1 cellular context compared by ENCODE assay signal in genomic region chr12:28108599-28108998, GRCh38.
TF ChIP-seq lines count a peak whose summit lies in the region.

No MANE protein-coding gene starts in this region.

TF ChIP-seq in K562, 482 proteins besides CTCF, POLR2A, EP300 and RAD21 (continued from another document):
- TF ChIP-seq ZNF318 (IDR thresholded peaks at IDR 0.05; ENCODE audit: borderline replicate concordance in 1 of 2, low read depth in 1 of 2), result no peak
- TF ChIP-seq FOXA3 (CRISPR knock-in tag; conservative IDR thresholded peaks at IDR 0.05 in 1 of 2, IDR thresholded peaks at IDR 0.05 in 1 of 2), result peak in 1 of 2 experiments; percentile 61; a peak in 1 of 4 replicates
- 0 out of 2 replicates have a peak, but pooled peaks have one; percentile 17 for TF ChIP-seq SMARCA4 (IDR thresholded peaks at IDR 0.05)
- no peak for TF ChIP-seq TAF1 (IDR thresholded peaks at IDR 0.05; ENCODE audit: control insufficient read depth, extremely low read depth, insufficient read depth, low read length, severe bottlenecking)
- peak; percentile 74 for TF ChIP-seq TEAD4 (IDR thresholded peaks at IDR 0.05; ENCODE audit: low read length)
- no peak for TF ChIP-seq TEAD4 (CRISPR knock-in tag; IDR thresholded peaks at IDR 0.05; ENCODE audit: borderline replicate concordance)
- peak; percentile 25; the same call in 1 of the 2 replicates for TF ChIP-seq SOX6 (IDR thresholded peaks at IDR 0.05)
- peak; percentile 26; the same call in 1 of the 2 replicates for TF ChIP-seq ARID1B (IDR thresholded peaks at IDR 0.05)
- peak; percentile 36 for TF ChIP-seq MEIS2 (IDR thresholded peaks at IDR 0.05; ENCODE audit: partially characterized antibody)
- TF ChIP-seq BHLHE40 (IDR thresholded peaks at IDR 0.05; ENCODE audit: low read length), result peak; percentile 42; the same call in 1 of the 2 replicates
- TF ChIP-seq CCAR2 (IDR thresholded peaks at IDR 0.05; ENCODE audit: low read depth, low read length), result no peak
- no peak for TF ChIP-seq CREM (IDR thresholded peaks at IDR 0.05; ENCODE audit: low read depth)
- TF ChIP-seq BRF1 (IDR thresholded peaks at IDR 0.05; ENCODE audit: borderline replicate concordance, extremely low read depth, insufficient read length), result no peak
- no peak for TF ChIP-seq THRAP3 (IDR thresholded peaks at IDR 0.05; ENCODE audit: borderline replicate concordance)
- TF ChIP-seq RCOR1 (IDR thresholded peaks at IDR 0.05; ENCODE audit: borderline replicate concordance in 1 of 2, low read depth in 2 of 2, low read length in 2 of 2), result peak in 1 of 2 experiments; percentile 87; a peak in 2 of 4 replicates
- peak; percentile 70 for TF ChIP-seq CBFA2T3 (IDR thresholded peaks at IDR 0.05)
- peak; percentile 77 to 85 for TF ChIP-seq KDM1A (IDR thresholded peaks at IDR 0.05)
- peak; percentile 28; the same call in 1 of the 2 replicates for TF ChIP-seq FOSL1 (tag; conservative IDR thresholded peaks at IDR 0.05)
- TF ChIP-seq SMARCA5 (IDR thresholded peaks at IDR 0.05), result no peak
- TF ChIP-seq RFX7 (CRISPR knock-in tag; IDR thresholded peaks at IDR 0.05), result no peak
- TF ChIP-seq PPARD (CRISPR knock-in tag; IDR thresholded peaks at IDR 0.05), result no peak
- TF ChIP-seq NCOR1 (IDR thresholded peaks at IDR 0.05), result 0 out of 2 replicates have a peak, but pooled peaks have one; percentile 12
- no peak for TF ChIP-seq ZFP1 (CRISPR knock-in tag; IDR thresholded peaks at IDR 0.05)
- peak; percentile 38 for TF ChIP-seq TCF3 (CRISPR knock-in tag; IDR thresholded peaks at IDR 0.05)
